In the genomic region with DNA sequence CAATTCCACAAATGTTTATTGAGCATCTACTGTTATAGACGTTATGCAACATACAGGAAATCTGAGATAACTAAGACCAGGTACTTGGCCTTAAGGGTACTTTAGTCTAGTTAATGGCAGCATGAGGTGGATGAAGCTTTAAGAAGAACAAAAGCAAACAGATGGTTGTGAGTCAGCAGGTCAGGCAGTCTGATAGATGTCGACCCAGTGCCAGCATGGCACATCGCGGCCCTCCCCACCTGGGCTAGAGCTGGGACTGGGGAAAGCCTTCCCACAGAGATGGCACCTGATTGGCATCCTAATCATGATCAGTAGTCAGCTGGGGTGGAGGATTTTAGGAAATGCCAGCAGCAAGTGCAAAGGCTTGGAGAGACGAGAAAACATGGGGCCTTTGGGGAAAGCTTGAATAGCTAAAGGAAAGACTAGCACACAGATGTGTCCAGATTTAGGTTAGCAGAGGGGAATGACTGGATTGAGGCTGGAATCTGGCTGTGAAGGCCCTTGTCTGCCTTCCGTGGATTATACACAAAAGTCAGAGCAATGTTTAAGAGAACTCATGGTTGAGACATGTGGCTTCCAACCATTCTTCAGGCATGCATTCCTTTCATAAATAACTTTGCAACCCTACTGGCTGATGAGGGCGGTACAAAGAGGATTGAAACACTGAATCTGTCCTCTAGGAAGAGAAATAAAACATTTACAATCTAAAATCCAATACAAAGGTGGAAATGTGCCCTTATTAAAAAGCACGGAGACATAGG, we compare ENCODE assay signal across 13 cellular contexts.
"Had no signal": no experiment of that assay in that cellular context is flagged by ENCODE, and none has a peak within 500 bp of the region (broad histone marks: within the 10 kb centered on the region; RNA-seq: fewer than 3 reads in every experiment).

No MANE protein-coding gene starts in this region.

- H3K36me3 ChIP-seq: right lobe of liver, upper lobe of left lung had no signal

- H3K9me3 ChIP-seq: psoas muscle, right lobe of liver, upper lobe of left lung had no signal

- H3K9me3 Mint-ChIP-seq: mesothelial cell of epicardium; T-helper 2 cell treated with Interferon-gamma antibody and Interleukin-4, amounts not matched to agents 5 μg/mL and 100 μg/mL, for 36 hours had no signal

- H3K27me3 Mint-ChIP-seq: stimulated activated naive CD8-positive, alpha-beta T cell treated with anti-CD3 and anti-CD28 coated beads, Interleukin-15, amount 100 ng/mL, for 72 hours had no signal

- H3K27me3 ChIP-seq: right lobe of liver, upper lobe of left lung had no signal

- H3K36me3 Mint-ChIP-seq: mesothelial cell of epicardium had no signal

- DNase-seq: activated naive CD4-positive, alpha-beta T cell treated with Interleukin-2 at 50 U/mL for 16 hours; activated T-cell treated with anti-CD3 and anti-CD28 coated beads for 4 hours; aorta; dorsolateral prefrontal cortex; islet precursor cell; psoas muscle; right lobe of liver; stimulated activated naive CD8-positive, alpha-beta T cell treated with anti-CD3 and anti-CD28 coated beads, Interleukin-15, amount 100 ng/mL, for 72 hours had no signal

- H3K4me1 Mint-ChIP-seq: stimulated activated naive CD8-positive, alpha-beta T cell treated with anti-CD3 and anti-CD28 coated beads, Interleukin-15, amount 100 ng/mL, for 72 hours had no signal

- H3K4me3 ChIP-seq: dorsolateral prefrontal cortex, lung, psoas muscle, right lobe of liver, upper lobe of left lung had no signal

- H3K4me1 ChIP-seq: psoas muscle, right lobe of liver, upper lobe of left lung had no signal

- H3K4me3 Mint-ChIP-seq: mesothelial cell of epicardium; stimulated activated naive CD8-positive, alpha-beta T cell treated with anti-CD3 and anti-CD28 coated beads, Interleukin-15, amount 100 ng/mL, for 72 hours; T-helper 2 cell treated with Interferon-gamma antibody and Interleukin-4, amounts not matched to agents 5 μg/mL and 100 μg/mL, for 36 hours had no signal

- ATAC-seq: psoas muscle; right lobe of liver; stimulated activated naive CD8-positive, alpha-beta T cell treated with anti-CD3 and anti-CD28 coated beads, Interleukin-15, amount 100 ng/mL, for 72 hours had no signal

- FAIRE-seq: endometrium had no signal

- H3K27ac Mint-ChIP-seq: mesothelial cell of epicardium; stimulated activated naive CD8-positive, alpha-beta T cell treated with anti-CD3 and anti-CD28 coated beads, Interleukin-15, amount 100 ng/mL, for 72 hours; T-helper 2 cell treated with Interferon-gamma antibody and Interleukin-4, amounts not matched to agents 5 μg/mL and 100 μg/mL, for 36 hours had no signal

- H3K27ac ChIP-seq: dorsolateral prefrontal cortex, psoas muscle, right lobe of liver, upper lobe of left lung had no signal
